Comparison of ENCODE assay signal across 8 cellular contexts in genomic region chr7:157432957-157433576, GRCh38.
A peak's percentile ranks its signal among the peaks of the same experiment; 100 is the strongest.
DNase-seq lines count a peak whose midpoint lies in the region; ATAC-seq, FAIRE-seq and TF ChIP-seq lines count a peak whose summit lies in the region.

No MANE protein-coding gene starts in this region.

- intact Hi-C loops in endothelial cell of umbilical vein (cut with micrococcal nuclease), result loop anchor here (1.0 to 5.0 kb wide), 5 partner anchors 42 to 1214 kb away; no protein-coding TSS in a partner anchor
- intact Hi-C loops in naive thymus-derived CD4-positive, alpha-beta T cell (cut with micrococcal nuclease), result loop anchor here (1.0 to 10.0 kb wide), 13 partner anchors 38 to 442 kb away; no protein-coding TSS in a partner anchor

- no peaks in the 10 kb centered on the region for H3K9me3 Mint-ChIP-seq in naive thymus-derived CD4-positive, alpha-beta T cell

- peak overlapping the region; percentile 7 to 79 (median 59) for H3K4me3 Mint-ChIP-seq in naive thymus-derived CD4-positive, alpha-beta T cell

- FAIRE-seq in endothelial cell of umbilical vein (lab: Jason Lieb, UNC), result peak; percentile 79

- TF ChIP-seq EP300 in suprapubic skin (IDR thresholded peaks at IDR 0.05), result no peak

- no peak overlapping the region for H3K4me3 ChIP-seq in endothelial cell of umbilical vein (replicated peaks in 1 of 3; ENCODE audit: insufficient read depth in 1 of 3, low read depth in 1 of 3, low read length in 3 of 3)
- peak overlapping the region; percentile 22 for H3K4me3 ChIP-seq in naive thymus-derived CD4-positive, alpha-beta T cell (ENCODE audit: low read length)
- H3K4me3 ChIP-seq in suprapubic skin, result peak overlapping the region; percentile 31

- peaks cover 2% of the 10 kb centered on the region for H3K4me1 ChIP-seq in endothelial cell of umbilical vein (ENCODE audit: control insufficient read depth, extremely low read depth, insufficient read depth, low read length)
- peaks cover 0 to 12% of the 10 kb centered on the region in 2 donors for H3K4me1 ChIP-seq in naive thymus-derived CD4-positive, alpha-beta T cell (ENCODE audit: control insufficient read depth in 2 of 2, insufficient read depth in 2 of 2, low read length in 2 of 2)
- H3K4me1 ChIP-seq in suprapubic skin, result peaks cover 9% of the 10 kb centered on the region

- no peak for TF ChIP-seq POLR2A in endothelial cell of umbilical vein (IDR thresholded peaks at IDR 0.05; ENCODE audit: low read depth, low read length)
- TF ChIP-seq POLR2A in suprapubic skin (IDR thresholded peaks at IDR 0.05), result no peak

- ATAC-seq in GM21528 (IDR thresholded peaks at IDR 0.05; ENCODE audit: low FRiP score, unreplicated experiment) (peak; percentile 53), GM18867 (IDR thresholded peaks at IDR 0.05; ENCODE audit: unreplicated experiment) (no peak)
- peak; percentile 78 for ATAC-seq in naive thymus-derived CD4-positive, alpha-beta T cell

- no peaks in the 10 kb centered on the region for H3K36me3 ChIP-seq in endothelial cell of umbilical vein (ENCODE audit: control insufficient read depth in 2 of 2, extremely low read depth in 1 of 2, insufficient read depth in 2 of 2, low read length in 2 of 2)
- no peaks in the 10 kb centered on the region for H3K36me3 ChIP-seq in naive thymus-derived CD4-positive, alpha-beta T cell (ENCODE audit: control insufficient read depth in 2 of 3, insufficient read depth in 3 of 3, low read length in 3 of 3)
- no peaks in the 10 kb centered on the region for H3K36me3 ChIP-seq in suprapubic skin

- no peaks in the 10 kb centered on the region for H3K9me1 ChIP-seq in endothelial cell of umbilical vein (replicated peaks; ENCODE audit: control insufficient read depth, extremely low read depth, insufficient read depth, low read length)

- BruUV-seq in endothelial cell of umbilical vein (replicated peaks; lab: Mats Ljungman, UMichigan), result no TSS peak

- no peaks in the 10 kb centered on the region for H3K36me3 Mint-ChIP-seq in naive thymus-derived CD4-positive, alpha-beta T cell

- peak overlapping the region; percentile 8 for H3K4me2 ChIP-seq in endothelial cell of umbilical vein (ENCODE audit: insufficient read depth, low read length)

- H3K4me1 Mint-ChIP-seq in naive thymus-derived CD4-positive, alpha-beta T cell, result peaks cover 11 to 22% (median 16%) of the 10 kb centered on the region in 7 donors

- no peaks in the 10 kb centered on the region for H4K20me1 ChIP-seq in endothelial cell of umbilical vein (replicated peaks; ENCODE audit: control insufficient read depth, extremely low read depth, insufficient read depth, low read length)

- POLR2A ChIA-PET in endothelial cell of umbilical vein (lab: Charles Lee), result no interaction called here
- POLR2A ChIA-PET in naive thymus-derived CD4-positive, alpha-beta T cell (lab: Charles Lee), result interaction anchor here (0.8 to 1.2 kb wide), 2 partner anchors 39 to 195 kb away, joined by 3 to 9 read pairs; no protein-coding TSS in a partner anchor

- DNase-seq in AG20443 (ENCODE audit: low spot score), result peak; percentile 72
- DNase-seq in NCI-H460 (ENCODE audit: extremely low read depth, low read depth), result peak; percentile 33
- peak in 2 of 3 experiments; percentile 32 to 39 for DNase-seq in activated CD8-positive, alpha-beta memory T cell treated with anti-CD3 and anti-CD28 coated beads for 48 hours (ENCODE audit: low read depth in 2 of 3, low spot score in 2 of 3)
- DNase-seq in endothelial cell of umbilical vein (ENCODE audit: low read depth, low spot score), result peak; percentile 40
- peak; percentile 36 to 72 (median 61) for DNase-seq in naive thymus-derived CD4-positive, alpha-beta T cell
- peak in 1 of 2 donors; percentile 74 for DNase-seq in suprapubic skin (ENCODE audit: low spot score in 2 of 2)

- peak overlapping the region; percentile 60 for H2AFZ ChIP-seq in endothelial cell of umbilical vein (ENCODE audit: low read depth, low read length)

- dilution Hi-C loops in endothelial cell of umbilical vein (cut with MboI; ENCODE audit: extremely low pct_ligation_motif_present, low sequenced_read_pairs), result no loop called here

- CTCF ChIA-PET in endothelial cell of umbilical vein (lab: Charles Lee), result interaction anchor here (0.8 kb wide), 1 partner anchor 10 kb away, joined by 3 read pairs; no protein-coding TSS in a partner anchor
- CTCF ChIA-PET in naive thymus-derived CD4-positive, alpha-beta T cell (lab: Charles Lee), result interaction anchor here (0.7 to 1.3 kb wide), 10 partner anchors 15 to 441 kb away, joined by 3 to 7 read pairs (median 4); no protein-coding TSS in a partner anchor

- peaks cover 0 to 9% (median 0%) of the 10 kb centered on the region in 5 donors for H3K27me3 Mint-ChIP-seq in naive thymus-derived CD4-positive, alpha-beta T cell

- no peaks in the 10 kb centered on the region for H3K27me3 ChIP-seq in endothelial cell of umbilical vein (ENCODE audit: control insufficient read depth in 2 of 2, insufficient read depth in 2 of 2, low read length in 2 of 2)
- no peaks in the 10 kb centered on the region for H3K27me3 ChIP-seq in naive thymus-derived CD4-positive, alpha-beta T cell (ENCODE audit: control insufficient read depth in 2 of 2, insufficient read depth in 2 of 2, low read length in 2 of 2)
- H3K27me3 ChIP-seq in suprapubic skin, result peaks cover under 1% of the 10 kb centered on the region

- no peak overlapping the region for H3K9ac ChIP-seq in endothelial cell of umbilical vein (replicated peaks; ENCODE audit: extremely low read depth, insufficient read depth, low read length)

- H3K27ac ChIP-seq in endothelial cell of umbilical vein (ENCODE audit: insufficient read depth, low read depth, low read length), result no peak overlapping the region
- no peak overlapping the region for H3K27ac ChIP-seq in naive thymus-derived CD4-positive, alpha-beta T cell (ENCODE audit: low read depth, low read length)
- H3K27ac ChIP-seq in suprapubic skin, result no peak overlapping the region

- 28% methylated on average over 18 of the region's 18 CpGs for WGBS in suprapubic skin

- peak overlapping the region in 5 of 9 donors; percentile 10 to 58 (median 48) for H3K27ac Mint-ChIP-seq in naive thymus-derived CD4-positive, alpha-beta T cell

- no peaks in the 10 kb centered on the region for H3K79me2 ChIP-seq in endothelial cell of umbilical vein (ENCODE audit: control insufficient read depth, insufficient read depth, low read length)

- H3K9me3 ChIP-seq in endothelial cell of umbilical vein (replicated peaks; ENCODE audit: control insufficient read depth, insufficient read depth, low read length) (no peaks in the 10 kb centered on the region), suprapubic skin (no peaks in the 10 kb centered on the region)
- no peaks in the 10 kb centered on the region for H3K9me3 ChIP-seq in naive thymus-derived CD4-positive, alpha-beta T cell (ENCODE audit: control insufficient read depth in 2 of 3, low read length in 3 of 3)

- TF ChIP-seq CTCF in endothelial cell of umbilical vein (IDR thresholded peaks at IDR 0.05; ENCODE audit: extremely low read depth in 1 of 2, insufficient read depth in 1 of 2, low read depth in 1 of 2, low read length in 2 of 2), result peak; percentile 59 to 71
- TF ChIP-seq CTCF in suprapubic skin (IDR thresholded peaks at IDR 0.05), result peak; percentile 10 to 60

TF ChIP-seq in endothelial cell of umbilical vein, 7 proteins besides CTCF, POLR2A, EP300 and RAD21:
- TF ChIP-seq MAX (IDR thresholded peaks at IDR 0.05; ENCODE audit: insufficient read depth, insufficient read length) (peak; percentile 18), POLR2AphosphoS5 (IDR thresholded peaks at IDR 0.05; ENCODE audit: insufficient read depth, low read depth, low read length) (no peak)

Comparison
In these comparisons a context has a peak if more than half of its experiments do, and no peak if none do; other contexts are left out.
1. H3K4me3 ChIP-seq: peak in naive thymus-derived CD4-positive, alpha-beta T cell (single experiment) and suprapubic skin (single experiment); none in endothelial cell of umbilical vein (0 of 3).